ENCODE assay signal across 25 cellular contexts in the genomic region with DNA sequence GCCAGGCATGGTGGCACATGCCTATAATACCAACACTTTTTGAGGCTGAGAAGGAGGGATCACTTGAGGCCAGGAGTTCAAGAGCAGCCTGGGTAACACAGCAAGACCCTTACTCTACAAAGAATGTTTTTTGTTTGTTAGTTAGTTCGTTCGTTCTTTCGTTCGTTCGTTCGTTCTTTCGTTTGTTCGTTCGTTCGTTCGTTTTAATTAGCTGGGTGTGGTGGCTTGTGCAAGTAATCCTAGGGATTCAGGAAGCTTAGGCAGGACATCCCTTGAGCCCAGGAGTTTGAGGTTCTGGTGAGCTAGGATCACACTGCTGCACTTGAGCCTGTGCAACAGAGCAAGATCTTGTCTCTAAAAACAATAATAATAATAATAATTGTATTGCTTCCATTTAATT.
"Had no signal": no experiment of that assay in that cellular context is flagged by ENCODE, and none has a peak within 500 bp of the region (broad histone marks: within the 10 kb centered on the region; RNA-seq: fewer than 3 reads in every experiment).

No MANE protein-coding gene starts in this region.

- FAIRE-seq: small intestine, urothelium cell line had no signal

- H3K4me3 ChIP-seq: neural progenitor cell, ovary, psoas muscle, right lobe of liver, sigmoid colon, stomach, thoracic aorta, thyroid gland, tibial nerve, upper lobe of left lung, vagina had no signal

- ATAC-seq: natural killer cell; psoas muscle; right cardiac atrium; right lobe of liver; stimulated activated effector memory CD8-positive, alpha-beta T cell treated with anti-CD3 and anti-CD28 coated beads, Interleukin-12 subunit alpha, Interleukin-12 subunit beta, amount 100 ng/mL, for 72 hours; stimulated activated naive B cell treated with anti-CD40 and anti-IgM and Interleukin-4, amounts not matched to agents 10 μg/mL and 1 μg/mL and 100 μg/mL, for 72 hours had no signal

- DNase-seq: natural killer cell; occipital lobe; ovary; posterior cingulate gyrus; psoas muscle; right cardiac atrium; right lobe of liver; sigmoid colon; small intestine; stimulated activated CD4-positive, alpha-beta T cell treated with anti-CD3 and anti-CD28 coated beads, Interleukin-15, amount 100 ng/mL, for 24 hours; stimulated activated CD4-positive, alpha-beta T cell treated with anti-CD3 and anti-CD28 coated beads, Interleukin-2, amount 100 ng/mL, for 24 hours; stimulated activated CD4-positive, alpha-beta T cell treated with anti-CD3 and anti-CD28 coated beads, Interleukin-2, amount 100 ng/mL, for 48 hours; stimulated activated CD4-positive, alpha-beta T cell treated with anti-CD3 and anti-CD28 coated beads, Interleukin-4, amount 100 ng/mL, for 24 hours; stimulated activated naive B cell treated with anti-CD40 and anti-IgM and Interleukin-4, amounts not matched to agents 10 μg/mL and 1 μg/mL and 100 μg/mL, for 72 hours; stimulated activated naive CD4-positive, alpha-beta T cell treated with Interleukin-2 at 50 U/mL for 16 hours; stomach; thyroid gland; trophoblast cell; upper lobe of left lung had no signal

- H3K36me3 ChIP-seq: neural progenitor cell, ovary, right lobe of liver, sigmoid colon, stomach, thoracic aorta, thyroid gland, tibial nerve, upper lobe of left lung, vagina had no signal

- H3K27me3 ChIP-seq: neural progenitor cell, ovary, right lobe of liver, sigmoid colon, thyroid gland, tibial nerve, upper lobe of left lung, vagina had no signal
